Comparison of ENCODE assay signal across 13 cellular contexts in the genomic region with DNA sequence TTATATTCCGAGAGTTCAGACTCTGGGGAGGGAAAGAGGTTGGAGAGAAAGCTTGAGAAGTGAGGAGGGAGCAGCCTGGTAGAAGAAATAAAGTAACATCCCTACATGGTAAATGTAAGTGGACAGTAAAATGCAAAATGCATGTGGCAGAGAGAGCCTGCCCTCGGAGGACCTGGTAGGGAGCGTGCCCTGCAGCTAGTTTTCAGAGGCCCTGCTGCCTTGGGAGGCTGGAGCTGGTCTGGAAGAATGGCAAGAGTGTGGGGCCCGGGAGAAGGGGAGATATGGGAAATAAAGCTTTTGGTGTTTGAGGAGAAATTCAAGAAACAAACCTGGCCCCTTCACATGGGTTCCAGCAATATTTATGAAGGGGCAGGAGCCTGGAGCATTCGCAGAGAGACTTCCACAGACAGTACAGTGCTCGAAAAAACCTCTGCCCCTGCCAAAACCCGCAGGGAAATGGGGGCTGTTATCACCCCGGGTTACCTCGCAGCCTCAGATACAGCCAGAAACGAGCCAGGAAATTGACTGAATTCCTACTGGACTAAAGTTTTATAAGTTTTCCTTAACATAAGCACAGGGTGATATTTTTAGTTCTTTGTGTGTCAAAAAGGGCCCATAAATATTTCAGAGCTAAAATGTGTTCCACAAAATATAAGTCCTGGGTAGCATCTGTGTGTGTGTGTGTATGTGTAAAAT.
"Had no signal": no experiment of that assay in that cellular context is flagged by ENCODE, and none has a peak within 500 bp of the region (broad histone marks: within the 10 kb centered on the region; RNA-seq: fewer than 3 reads in every experiment).

No MANE protein-coding gene starts in this region.

- H3K27me3 ChIP-seq: adrenal gland, heart left ventricle, left lung, ovary had no signal

- H3K36me3 ChIP-seq: adrenal gland, heart left ventricle, left lung, ovary, thoracic aorta had no signal

- H3K27ac ChIP-seq: adrenal gland, heart left ventricle, left lung, ovary, thoracic aorta had no signal

- H3K4me1 ChIP-seq: adrenal gland, heart left ventricle, left lung had no signal

- H3K4me3 ChIP-seq: adrenal gland, heart left ventricle, left lung, ovary, thoracic aorta had no signal

- H3K9me3 ChIP-seq: adrenal gland, heart left ventricle, left lung, ovary, thoracic aorta had no signal

- DNase-seq: activated CD4-positive, alpha-beta memory T cell treated with anti-CD3 and anti-CD28 coated beads, Interleukin-2, amount 10 ng/mL, durations not matched to agents 7 days and 5 days; activated CD4-positive, alpha-beta T cell treated with anti-CD3 and anti-CD28 coated beads for 4 hours; activated effector memory CD4-positive, alpha-beta T cell treated with Interleukin-2 at 50 U/mL for 16 hours; activated naive CD4-positive, alpha-beta T cell treated with anti-CD3 and anti-CD28 coated beads, Interleukin-2, amount 50 U/mL, for 16 hours; activated T-cell treated with anti-CD3 and anti-CD28 coated beads, Interleukin-2, amount 50 U/mL, for 4 hours; adrenal gland; effector memory CD4-positive, alpha-beta T cell; heart left ventricle; islet precursor cell; left lung; ovary; T-helper 2 cell had no signal
